20 cellular contexts compared by ENCODE assay signal in the genomic region with DNA sequence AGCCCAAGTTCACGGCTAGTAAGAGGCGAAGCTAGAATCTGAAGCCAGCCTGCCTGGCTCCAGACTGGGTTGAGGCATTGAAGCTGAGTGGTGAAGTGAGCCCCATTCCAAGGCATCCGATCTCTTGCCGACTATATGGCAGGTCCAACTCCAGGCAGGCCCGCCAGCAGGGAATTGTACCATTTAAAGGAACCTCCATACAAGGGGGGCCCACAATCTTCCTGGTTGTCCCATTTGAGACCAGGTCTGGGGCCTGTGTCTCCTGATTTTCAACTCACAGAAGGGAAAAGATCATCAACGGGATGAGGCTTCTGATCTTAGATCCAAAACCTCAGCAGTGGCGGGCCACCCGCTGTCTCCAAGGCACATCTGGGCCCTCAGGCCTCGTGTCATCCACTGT. TPM values are rescaled to one million over a fixed set of nuclear protein-coding genes. Genes with fewer than 3 reads are reported as not detected.
DNase-seq lines count a peak whose midpoint lies in the region; ATAC-seq, FAIRE-seq and TF ChIP-seq lines count a peak whose summit lies in the region.
"Had no signal": no experiment of that assay in that cellular context is flagged by ENCODE, and none has a peak within 500 bp of the region (broad histone marks: within the 10 kb centered on the region; RNA-seq: fewer than 3 reads in every experiment).

No MANE protein-coding gene starts in this region.

- H3K4me2 ChIP-seq in GM23338, result peak overlapping the region; percentile 97; the same call in 1 of the 2 replicates
- no peak overlapping the region for H3K4me2 ChIP-seq in endothelial cell of umbilical vein (ENCODE audit: insufficient read depth, low read length)
- H3K4me2 ChIP-seq in hepatocyte, result no peak overlapping the region

- H3K4me1 ChIP-seq in GM23338 (ENCODE audit: insufficient read depth) (peaks cover 29% of the 10 kb centered on the region), endothelial cell of umbilical vein (ENCODE audit: control insufficient read depth, extremely low read depth, insufficient read depth, low read length) (no peaks in the 10 kb centered on the region), hepatocyte (ENCODE audit: insufficient read depth) (peaks cover 16% of the 10 kb centered on the region)
- H3K4me1 ChIP-seq: HAP-1 had no signal

- DNase-seq in GM23338 (ENCODE audit: low spot score), result no peak
- no peak for DNase-seq in T-helper 17 cell
- no peak for DNase-seq in endothelial cell of umbilical vein (ENCODE audit: low read depth, low spot score)
- DNase-seq in substantia nigra (lab: John Stamatoyannopoulos, UW), result no peak
- DNase-seq in NK-92 treated with Interleukin-12 subunit alpha and Interleukin-12 subunit beta, amount 100 ng/mL, for 24 hours (lab: John Stamatoyannopoulos, UW), result no peak
- no peak for DNase-seq in CD1c-positive myeloid dendritic cell (ENCODE audit: extremely low spot score)
- no peak for DNase-seq in hepatocyte (ENCODE audit: low spot score)
- DNase-seq in SIG-M5 treated with dmso at 0.1 percent for 504 hours (lab: John Stamatoyannopoulos, UW; ENCODE audit: unreplicated experiment), result no peak
- DNase-seq: DMS153 had no signal

- dilution Hi-C loops in endothelial cell of umbilical vein (cut with MboI; ENCODE audit: extremely low pct_ligation_motif_present, low sequenced_read_pairs), result no loop called here

- H3K4me3 ChIP-seq in GM23338, result no peak overlapping the region
- H3K4me3 ChIP-seq in endothelial cell of umbilical vein (replicated peaks in 1 of 3; ENCODE audit: insufficient read depth in 1 of 3, low read depth in 1 of 3, low read length in 3 of 3), result no peak overlapping the region
- H3K4me3 ChIP-seq in hepatocyte, result no peak overlapping the region
- H3K4me3 ChIP-seq: A549, HAP-1, K562 had no signal

- H3K27ac Mint-ChIP-seq in GM23338, result no peak overlapping the region
- H3K27ac Mint-ChIP-seq in T-helper 17 cell, result peak overlapping the region; percentile 54
- H3K27ac Mint-ChIP-seq: CD4-positive, alpha-beta memory T cell had no signal

- ATAC-seq in GM23338, result no peak
- no peak for ATAC-seq in T-helper 17 cell

- H3K4me3 Mint-ChIP-seq in GM23338, result no peak overlapping the region
- H3K4me3 Mint-ChIP-seq in T-helper 17 cell, result no peak overlapping the region

- H3K9me3 Mint-ChIP-seq in GM23338, result no peaks in the 10 kb centered on the region; the same call in 2 of the 3 replicates
- H3K9me3 Mint-ChIP-seq: CD4-positive, alpha-beta memory T cell had no signal

- H4K20me1 ChIP-seq in GM23338 (replicated peaks; ENCODE audit: insufficient read depth) (no peaks in the 10 kb centered on the region; the same call in 1 of the 2 replicates), endothelial cell of umbilical vein (replicated peaks; ENCODE audit: control insufficient read depth, extremely low read depth, insufficient read depth, low read length) (no peaks in the 10 kb centered on the region), hepatocyte (ENCODE audit: insufficient read depth, poor library complexity, severe bottlenecking) (no peaks in the 10 kb centered on the region)

- H3K27ac ChIP-seq in GM23338 (ENCODE audit: low read depth), result no peak overlapping the region
- H3K27ac ChIP-seq in endothelial cell of umbilical vein (ENCODE audit: insufficient read depth, low read depth, low read length), result no peak overlapping the region
- H3K27ac ChIP-seq in substantia nigra (ENCODE audit: low read depth, low read length, poor library complexity, severe bottlenecking), result peak overlapping the region; percentile 70
- no peak overlapping the region for H3K27ac ChIP-seq in hepatocyte
- H3K27ac ChIP-seq: A549, C4-2B, HL-60 had no signal

- H3K4me1 Mint-ChIP-seq in GM23338 (peaks cover 39% of the 10 kb centered on the region), T-helper 17 cell (peaks cover 8% of the 10 kb centered on the region)

- no peak for TF ChIP-seq CTCF in GM23338 (conservative IDR thresholded peaks at IDR 0.05; ENCODE audit: low read depth in 2 of 2)
- TF ChIP-seq CTCF in endothelial cell of umbilical vein (IDR thresholded peaks at IDR 0.05; ENCODE audit: extremely low read depth in 1 of 2, insufficient read depth in 1 of 2, low read depth in 1 of 2, low read length in 2 of 2), result no peak
- no peak for TF ChIP-seq CTCF in hepatocyte (IDR thresholded peaks at IDR 0.05; ENCODE audit: poor library complexity)

- POLR2A ChIA-PET in endothelial cell of umbilical vein (lab: Charles Lee), result no interaction called here

- CTCF ChIA-PET in endothelial cell of umbilical vein (lab: Charles Lee), result interaction anchor here (0.5 to 4.7 kb wide), 36 partner anchors 9 to 551 kb away, joined by 3 to 112 read pairs (median 4); partner anchors contain the start of genes MPZL2 and SCN4B

- H3K9me1 ChIP-seq in endothelial cell of umbilical vein (replicated peaks; ENCODE audit: control insufficient read depth, extremely low read depth, insufficient read depth, low read length), result no peaks in the 10 kb centered on the region

- no peak overlapping the region for H3K9ac ChIP-seq in endothelial cell of umbilical vein (replicated peaks; ENCODE audit: extremely low read depth, insufficient read depth, low read length)

- H3K36me3 Mint-ChIP-seq in GM23338 (ENCODE audit: low read depth) (no peaks in the 10 kb centered on the region), T-helper 17 cell (ENCODE audit: low read depth) (no peaks in the 10 kb centered on the region)
- H3K36me3 Mint-ChIP-seq: CD4-positive, alpha-beta memory T cell had no signal

- H3K36me3 ChIP-seq in GM23338 (ENCODE audit: insufficient read depth) (no peaks in the 10 kb centered on the region; the same call in 1 of the 2 replicates), endothelial cell of umbilical vein (ENCODE audit: control insufficient read depth in 2 of 2, extremely low read depth in 1 of 2, insufficient read depth in 2 of 2, low read length in 2 of 2) (no peaks in the 10 kb centered on the region), hepatocyte (replicated peaks; ENCODE audit: insufficient read depth, low read depth) (no peaks in the 10 kb centered on the region)
- H3K36me3 ChIP-seq: HAP-1 had no signal

- no peak for TF ChIP-seq POLR2A in endothelial cell of umbilical vein (IDR thresholded peaks at IDR 0.05; ENCODE audit: low read depth, low read length)

- FAIRE-seq in endothelial cell of umbilical vein (lab: Jason Lieb, UNC), result no peak
- FAIRE-seq: A549 had no signal

- H3K27me3 ChIP-seq in GM23338 (ENCODE audit: insufficient read depth) (peaks cover 85% of the 10 kb centered on the region), endothelial cell of umbilical vein (ENCODE audit: control insufficient read depth in 2 of 2, insufficient read depth in 2 of 2, low read length in 2 of 2) (peaks cover 23 to 32% of the 10 kb centered on the region in 2 experiments), hepatocyte (peaks cover 48% of the 10 kb centered on the region)

- intact Hi-C loops in endothelial cell of umbilical vein (cut with micrococcal nuclease), result no loop called here

- H3K9me3 ChIP-seq in T-helper 17 cell (ENCODE audit: control insufficient read depth, low read length, poor library complexity, severe bottlenecking) (no peaks in the 10 kb centered on the region), endothelial cell of umbilical vein (replicated peaks; ENCODE audit: control insufficient read depth, insufficient read depth, low read length) (no peaks in the 10 kb centered on the region), hepatocyte (ENCODE audit: low read depth) (no peaks in the 10 kb centered on the region)
- H3K9me3 ChIP-seq: A549, HAP-1 had no signal

- H2AFZ ChIP-seq in GM23338 (0 out of 2 replicates have a peak overlapping the region, but pooled peaks have one; percentile 84), endothelial cell of umbilical vein (ENCODE audit: low read depth, low read length) (no peak overlapping the region), hepatocyte (no peak overlapping the region)

- H3K9me2 ChIP-seq in GM23338 (ENCODE audit: insufficient read depth), result no peaks in the 10 kb centered on the region
- no peaks in the 10 kb centered on the region for H3K9me2 ChIP-seq in hepatocyte (replicated peaks; ENCODE audit: insufficient read depth)

- H3K27me3 Mint-ChIP-seq in GM23338 (ENCODE audit: insufficient read depth, low read depth, poor library complexity) (peaks cover 46% of the 10 kb centered on the region), T-helper 17 cell (peaks cover 35% of the 10 kb centered on the region)

- BruUV-seq in endothelial cell of umbilical vein (replicated peaks; lab: Mats Ljungman, UMichigan), result no TSS peak

- no peaks in the 10 kb centered on the region for H3F3A ChIP-seq in GM23338 (replicated peaks; ENCODE audit: low read depth)

- H3K79me2 ChIP-seq in GM23338 (replicated peaks; ENCODE audit: insufficient read depth) (no peaks in the 10 kb centered on the region), endothelial cell of umbilical vein (ENCODE audit: control insufficient read depth, insufficient read depth, low read length) (no peaks in the 10 kb centered on the region), hepatocyte (no peaks in the 10 kb centered on the region)

- WGBS in hepatocyte (ENCODE audit: low lambda C conversion rate, missing lambda C conversion rate), result 92% methylated on average over 9 of the region's 9 CpGs

RNA-seq across cellular contexts. Expression of gene SCN2B, which starts 4.1 kb away (rescaled TPM):
- 0.03 and 0.04 TPM in 2 replicates for total RNA-seq in GM23338 (2014; rRNA removed; shearing (Covaris generic))
- polyA plus RNA-seq in GM23338 (2016; fragmentation: Nextera tagmentation; extraction: Ambion mirVana) (0.09 TPM in 1 of 2 replicates, not detected in the other), endothelial cell of umbilical vein (not detected in 2 replicates), hepatocyte (0.92 and 1.2 TPM in 2 replicates)
- total RNA-seq in T-helper 17 cell (not detected), endothelial cell of umbilical vein (not detected in 2 replicates), hepatocyte (1.1 and 1.3 TPM in 2 replicates)
- not detected in 2 replicates for polyA plus RNA-seq in endothelial cell of umbilical vein (2011; cell fraction: cytosol; rRNA removed)
- polyA plus RNA-seq in endothelial cell of umbilical vein (2011; cell fraction: nucleus; rRNA removed), result not detected in 2 replicates
- polyA plus RNA-seq in endothelial cell of umbilical vein (2012), result not detected in 2 replicates
- polyA minus RNA-seq in endothelial cell of umbilical vein, result not detected in 2 replicates
- not detected for polyA minus RNA-seq in endothelial cell of umbilical vein (2011; cell fraction: cytosol; rRNA and poly(A)+ RNA removed)
- not detected in 2 replicates for polyA minus RNA-seq in endothelial cell of umbilical vein (2011; cell fraction: nucleus; rRNA and poly(A)+ RNA removed)
- total RNA-seq: CD4-positive, alpha-beta memory T cell; Daoy; H4; HT1080; K562 had no signal
- polyA plus RNA-seq: A549; BJ; CD4-positive, alpha-beta memory T cell; K562 had no signal

RNA-seq across cellular contexts. Expression of gene SCN4B, which starts 19.7 kb away (rescaled TPM):
- 1.7 and 3.0 TPM in 2 replicates for total RNA-seq in GM23338 (2014; rRNA removed; shearing (Covaris generic))
- polyA plus RNA-seq in GM23338 (2016; fragmentation: Nextera tagmentation; extraction: Ambion mirVana) (0.16 and 0.45 TPM in 2 replicates), endothelial cell of umbilical vein (0.05 and 0.06 TPM in 2 replicates), hepatocyte (0.55 and 1.1 TPM in 2 replicates)
- total RNA-seq in T-helper 17 cell (not detected), endothelial cell of umbilical vein (0.13 and 0.23 TPM in 2 replicates), hepatocyte (0.57 and 1.0 TPM in 2 replicates)
- polyA plus RNA-seq in endothelial cell of umbilical vein (2011; cell fraction: cytosol; rRNA removed), result 0.05 and 0.10 TPM in 2 replicates
- 0.13 and 0.17 TPM in 2 replicates for polyA plus RNA-seq in endothelial cell of umbilical vein (2011; cell fraction: nucleus; rRNA removed)
- 0.35 and 0.53 TPM in 2 replicates for polyA plus RNA-seq in endothelial cell of umbilical vein (2012)
- polyA minus RNA-seq in endothelial cell of umbilical vein, result 0.06 and 0.17 TPM in 2 replicates
- polyA minus RNA-seq in endothelial cell of umbilical vein (2011; cell fraction: cytosol; rRNA and poly(A)+ RNA removed), result not detected
- 0.10 TPM in 1 of 2 replicates, not detected in the other for polyA minus RNA-seq in endothelial cell of umbilical vein (2011; cell fraction: nucleus; rRNA and poly(A)+ RNA removed)
- total RNA-seq: CD4-positive, alpha-beta memory T cell; HT1080; K562 had no signal
- polyA plus RNA-seq: CD4-positive, alpha-beta memory T cell had no signal

RNA-seq across cellular contexts. Expression of gene JAML, which starts 52.5 kb away (rescaled TPM):
- 0.12 and 0.56 TPM in 2 replicates for total RNA-seq in GM23338 (2014; rRNA removed; shearing (Covaris generic))
- polyA plus RNA-seq in GM23338 (2016; fragmentation: Nextera tagmentation; extraction: Ambion mirVana) (0.26 and 1.0 TPM in 2 replicates), endothelial cell of umbilical vein (0.04 TPM in 1 of 2 replicates, not detected in the other), hepatocyte (5.0 and 5.9 TPM in 2 replicates)
- total RNA-seq in T-helper 17 cell (10 to 100 TPM; 79.9 to 84.0 TPM), endothelial cell of umbilical vein (0.35 and 0.39 TPM in 2 replicates), hepatocyte (3.5 and 5.3 TPM in 2 replicates)
- not detected in 2 replicates for polyA plus RNA-seq in endothelial cell of umbilical vein (2011; cell fraction: cytosol; rRNA removed)
- polyA plus RNA-seq in endothelial cell of umbilical vein (2011; cell fraction: nucleus; rRNA removed), result 0.10 and 0.37 TPM in 2 replicates
- 0.18 TPM in 1 of 2 replicates, not detected in the other for polyA plus RNA-seq in endothelial cell of umbilical vein (2012)
- polyA minus RNA-seq in endothelial cell of umbilical vein, result 0.17 TPM in 1 of 2 replicates, not detected in the other
- not detected for polyA minus RNA-seq in endothelial cell of umbilical vein (2011; cell fraction: cytosol; rRNA and poly(A)+ RNA removed)
- 0.14 TPM in 1 of 2 replicates, not detected in the other for polyA minus RNA-seq in endothelial cell of umbilical vein (2011; cell fraction: nucleus; rRNA and poly(A)+ RNA removed)
- total RNA-seq: Daoy, H4, HT1080, IMR-90 had no signal
- polyA plus RNA-seq: A549, BJ, IMR-90 had no signal

Comparison
In these comparisons a context has a peak if more than half of its experiments do, and no peak if none do; other contexts are left out.
1. RNA of gene JAML, which starts 52.5 kb away (total RNA-seq): 79.9 to 84.0 TPM in T-helper 17 cell; 3.5 to 5.3 TPM in hepatocyte, 0.12 to 0.56 TPM in GM23338 and 0.35 to 0.39 TPM in endothelial cell of umbilical vein; every median in the first group is over 10 times any median in the second.